In the genomic region with DNA sequence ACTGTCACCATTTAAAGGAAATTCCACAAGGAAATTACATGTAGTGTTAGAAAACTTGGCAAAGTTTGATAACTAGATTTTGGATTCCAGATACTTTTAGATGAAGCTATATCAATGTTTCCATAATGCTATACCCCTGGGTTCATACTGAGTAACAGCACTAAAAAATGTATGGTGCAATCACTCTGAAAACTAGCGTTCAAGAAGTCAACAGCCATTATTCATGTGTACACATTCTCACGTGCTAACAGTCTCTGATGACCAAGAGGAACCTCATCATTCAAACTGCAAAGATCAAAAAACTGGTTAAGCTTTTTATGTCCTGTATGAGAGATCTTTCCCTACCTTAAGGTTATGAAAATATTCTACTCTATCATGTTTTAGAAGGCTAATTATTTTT, we compare ENCODE assay signal across 25 cellular contexts.
"Had no signal": no experiment of that assay in that cellular context is flagged by ENCODE, and none has a peak within 500 bp of the region (broad histone marks: within the 10 kb centered on the region; RNA-seq: fewer than 3 reads in every experiment).

No MANE protein-coding gene starts in this region.

- DNase-seq: activated CD4-positive, alpha-beta T cell treated with anti-CD3 and anti-CD28 coated beads for 48 hours; activated CD4-positive, alpha-beta T cell treated with anti-CD3 and anti-CD28 coated beads, Interleukin-2, amount 50 U/mL, for 48 hours; activated CD8-positive, alpha-beta memory T cell treated with anti-CD3 and anti-CD28 coated beads for 24 hours; activated effector memory CD4-positive, alpha-beta T cell treated with Interleukin-2 at 50 U/mL for 16 hours; activated naive CD4-positive, alpha-beta T cell treated with Interleukin-2 at 50 U/mL for 16 hours; activated naive CD8-positive, alpha-beta T cell treated with anti-CD3 and anti-CD28 coated beads for 36 hours; adrenal gland; cortex of kidney; left colon; mammary epithelial cell; posterior cingulate gyrus; right cardiac atrium; spleen; stimulated activated CD4-positive, alpha-beta T cell treated with anti-CD3 and anti-CD28 coated beads, Interleukin-2, amount 100 ng/mL, for 48 hours; stimulated activated naive CD4-positive, alpha-beta T cell treated with Interleukin-2 at 50 U/mL for 16 hours; T-helper 9 cell had no signal

- FAIRE-seq: endothelial cell of umbilical vein, keratinocyte, TTC549 had no signal

- H3K4me3 ChIP-seq: adrenal gland, ascending aorta, gastroesophageal sphincter, hepatocyte, spleen, tibial nerve had no signal

- ATAC-seq: activated CD4-positive, CD25-positive, alpha-beta regulatory T cell treated with anti-CD3 and anti-CD28 coated beads, Interleukin-2, amount 50 U/mL, for 24 hours; esophagus mucosa; gastroesophageal sphincter; left colon; right cardiac atrium had no signal
